In genomic region chr9:133767625-133768024, GRCh38 we compare ENCODE assay signal across 18 cellular contexts. TPM values are rescaled to one million over a fixed set of nuclear protein-coding genes. Genes with fewer than 3 reads are reported as not detected.
A peak's percentile ranks its signal among the peaks of the same experiment; 100 is the strongest.
DNase-seq lines count a peak whose midpoint lies in the region; ATAC-seq and TF ChIP-seq lines count a peak whose summit lies in the region.
"Had no signal": no experiment of that assay in that cellular context is flagged by ENCODE, and none has a peak within 500 bp of the region (broad histone marks: within the 10 kb centered on the region; RNA-seq: fewer than 3 reads in every experiment).

No MANE protein-coding gene starts in this region.

- intact Hi-C loops in spleen (cut with DNase I; ENCODE audit: low total_unique reads) = no loop called here

- 93 to 100% (median 96%) methylated on average over 1 of the region's 1 CpG for WGBS in spleen, 5 donors

- H3K36me3 ChIP-seq in BE2C (peaks cover 71% of the 10 kb centered on the region), spleen (peaks cover 5 to 93% (median 59%) of the 10 kb centered on the region in 6 donors)
- H3K36me3 ChIP-seq in effector memory CD4-positive, alpha-beta T cell (ENCODE audit: control insufficient read depth, insufficient read depth, low read length) = no peaks in the 10 kb centered on the region

- peaks cover 5% of the 10 kb centered on the region for H3K27me3 Mint-ChIP-seq in activated CD8-positive, alpha-beta memory T cell treated with anti-CD3 and anti-CD28 coated beads, Interleukin-2, amount 10 ng/mL, durations not matched to agents 7 days and 5 days
- H3K27me3 Mint-ChIP-seq: B cell; CD4-positive, CD25-positive, alpha-beta regulatory T cell had no signal

- no peaks in the 10 kb centered on the region for H3K4me1 Mint-ChIP-seq in activated CD8-positive, alpha-beta memory T cell treated with anti-CD3 and anti-CD28 coated beads, Interleukin-2, amount 10 ng/mL, durations not matched to agents 7 days and 5 days
- H3K4me1 Mint-ChIP-seq: B cell; CD4-positive, CD25-positive, alpha-beta regulatory T cell had no signal

- H3K36me3 Mint-ChIP-seq in activated CD8-positive, alpha-beta memory T cell treated with anti-CD3 and anti-CD28 coated beads, Interleukin-2, amount 10 ng/mL, durations not matched to agents 7 days and 5 days = peaks cover 2% of the 10 kb centered on the region

- no peak for TF ChIP-seq POLR2A in spleen (IDR thresholded peaks at IDR 0.05)

- CTCF ChIA-PET in activated CD8-positive, alpha-beta memory T cell treated with anti-CD3 and anti-CD28 coated beads, Interleukin-2, amount 10 ng/mL, durations not matched to agents 7 days and 5 days (lab: Charles Lee) = interaction anchor here (0.6 to 1.3 kb wide), 3 partner anchors 13 to 25 kb away, joined by 3 to 4 read pairs (median 4); no protein-coding TSS in a partner anchor

- H3K9me3 Mint-ChIP-seq in activated CD8-positive, alpha-beta memory T cell treated with anti-CD3 and anti-CD28 coated beads, Interleukin-2, amount 10 ng/mL, durations not matched to agents 7 days and 5 days (ENCODE audit: low read depth) = no peaks in the 10 kb centered on the region

- H3K4me3 ChIP-seq in BE2C (ENCODE audit: low read depth, low read length) = no peak overlapping the region
- no peak overlapping the region for H3K4me3 ChIP-seq in spleen
- H3K4me3 ChIP-seq in effector memory CD4-positive, alpha-beta T cell (ENCODE audit: insufficient read depth, low read depth, low read length, poor library complexity, severe bottlenecking) = no peak overlapping the region

- H3K4me1 ChIP-seq in BE2C (no peaks in the 10 kb centered on the region), spleen (no peaks in the 10 kb centered on the region)
- H3K4me1 ChIP-seq in effector memory CD4-positive, alpha-beta T cell (ENCODE audit: control insufficient read depth, insufficient read depth, low read length, poor library complexity, severe bottlenecking) = no peaks in the 10 kb centered on the region

- H3K9me3 ChIP-seq in BE2C (no peaks in the 10 kb centered on the region), spleen (peaks cover 0 to 37% (median 25%) of the 10 kb centered on the region in 8 donors)
- peaks cover 3% of the 10 kb centered on the region for H3K9me3 ChIP-seq in effector memory CD4-positive, alpha-beta T cell (ENCODE audit: control insufficient read depth, low read length)

- no peak overlapping the region for H3K27ac ChIP-seq in spleen
- H3K27ac ChIP-seq in effector memory CD4-positive, alpha-beta T cell (ENCODE audit: insufficient read depth, low read length, poor library complexity, severe bottlenecking) = no peak overlapping the region
- H3K27ac ChIP-seq: HL-60, KMS-11 had no signal

- peak; percentile 21 for DNase-seq in activated CD8-positive, alpha-beta memory T cell treated with anti-CD3 and anti-CD28 coated beads, Interleukin-2, amount 10 ng/mL, durations not matched to agents 7 days and 5 days
- DNase-seq in activated CD8-positive, alpha-beta memory T cell treated with anti-CD3 and anti-CD28 coated beads, Interleukin-2, amount 50 U/mL, for 4 hours = no peak
- DNase-seq in BE2C = peak; percentile 0
- DNase-seq in islet precursor cell = peak; percentile 36
- peak; percentile 39 for DNase-seq in spleen
- DNase-seq in UCSD-AML1 (lab: John Stamatoyannopoulos, UW; ENCODE audit: unreplicated experiment) = no peak
- DNase-seq in effector memory CD4-positive, alpha-beta T cell = no peak
- DNase-seq: CD4-positive, CD25-positive, alpha-beta regulatory T cell; COR-L47; DMS 273 treated with DMSO at 0.1 percent for 48 hours; DND-41; HFFc6; MV-4-11; NCI-H1694 treated with DMSO at 0.1 percent for 48 hours had no signal

- H3K27ac Mint-ChIP-seq in activated CD8-positive, alpha-beta memory T cell treated with anti-CD3 and anti-CD28 coated beads, Interleukin-2, amount 10 ng/mL, durations not matched to agents 7 days and 5 days = no peak overlapping the region
- H3K27ac Mint-ChIP-seq: B cell; CD4-positive, CD25-positive, alpha-beta regulatory T cell; HFFc6 had no signal

- ATAC-seq in activated CD8-positive, alpha-beta memory T cell treated with anti-CD3 and anti-CD28 coated beads, Interleukin-2, amount 10 ng/mL, durations not matched to agents 7 days and 5 days = no peak
- ATAC-seq: Panc1 had no signal

- H3K27me3 ChIP-seq in BE2C (no peaks in the 10 kb centered on the region), spleen (replicated peaks in 1 of 7) (no peaks in the 10 kb centered on the region)
- no peaks in the 10 kb centered on the region for H3K27me3 ChIP-seq in effector memory CD4-positive, alpha-beta T cell (replicated peaks; ENCODE audit: control insufficient read depth, insufficient read depth, low read length, poor library complexity, severe bottlenecking)

- H3K4me3 Mint-ChIP-seq in activated CD8-positive, alpha-beta memory T cell treated with anti-CD3 and anti-CD28 coated beads, Interleukin-2, amount 10 ng/mL, durations not matched to agents 7 days and 5 days = no peak overlapping the region
- H3K4me3 Mint-ChIP-seq: B cell; CD4-positive, CD25-positive, alpha-beta regulatory T cell; HFFc6 had no signal

- no peak for TF ChIP-seq CTCF in BE2C (IDR thresholded peaks at IDR 0.05; ENCODE audit: low read depth, low read length)
- TF ChIP-seq CTCF in spleen (IDR thresholded peaks at IDR 0.05 in 8 of 11, conservative IDR thresholded peaks at IDR 0.05 in 3 of 11) = no peak

RNA-seq across cellular contexts. Expression of gene SARDH, which starts 29.5 kb away (rescaled TPM):
- total RNA-seq in activated CD8-positive, alpha-beta memory T cell treated with anti-CD3 and anti-CD28 coated beads, Interleukin-2, amount 10 ng/mL, durations not matched to agents 7 days and 5 days = under 1 TPM; 0.38 to 0.56 TPM
- polyA plus RNA-seq in BE2C (2012; ENCODE audit: insufficient read depth, insufficient read length, low read depth) = 6.3 TPM
- 1 to 10 TPM; 1.0 to 4.5 (median 3.1) TPM for total RNA-seq in spleen
- polyA plus RNA-seq in spleen = 1 to 10 TPM; 1.3 to 1.5 (median 1.5) TPM

Comparison
In these comparisons a context has a peak if more than half of its experiments do, and no peak if none do; other contexts are left out.
1. DNase-seq: peak in activated CD8-positive, alpha-beta memory T cell treated with anti-CD3 and anti-CD28 coated beads, Interleukin-2, amount 10 ng/mL, durations not matched to agents 7 days and 5 days (single experiment), BE2C (single experiment), islet precursor cell (single experiment) and spleen (single experiment); none in activated CD8-positive, alpha-beta memory T cell treated with anti-CD3 and anti-CD28 coated beads, Interleukin-2, amount 50 U/mL, for 4 hours (single experiment), UCSD-AML1 (single experiment) and effector memory CD4-positive, alpha-beta T cell (0 of 3).